ENCODE assay signal across 20 cellular contexts in the genomic region with DNA sequence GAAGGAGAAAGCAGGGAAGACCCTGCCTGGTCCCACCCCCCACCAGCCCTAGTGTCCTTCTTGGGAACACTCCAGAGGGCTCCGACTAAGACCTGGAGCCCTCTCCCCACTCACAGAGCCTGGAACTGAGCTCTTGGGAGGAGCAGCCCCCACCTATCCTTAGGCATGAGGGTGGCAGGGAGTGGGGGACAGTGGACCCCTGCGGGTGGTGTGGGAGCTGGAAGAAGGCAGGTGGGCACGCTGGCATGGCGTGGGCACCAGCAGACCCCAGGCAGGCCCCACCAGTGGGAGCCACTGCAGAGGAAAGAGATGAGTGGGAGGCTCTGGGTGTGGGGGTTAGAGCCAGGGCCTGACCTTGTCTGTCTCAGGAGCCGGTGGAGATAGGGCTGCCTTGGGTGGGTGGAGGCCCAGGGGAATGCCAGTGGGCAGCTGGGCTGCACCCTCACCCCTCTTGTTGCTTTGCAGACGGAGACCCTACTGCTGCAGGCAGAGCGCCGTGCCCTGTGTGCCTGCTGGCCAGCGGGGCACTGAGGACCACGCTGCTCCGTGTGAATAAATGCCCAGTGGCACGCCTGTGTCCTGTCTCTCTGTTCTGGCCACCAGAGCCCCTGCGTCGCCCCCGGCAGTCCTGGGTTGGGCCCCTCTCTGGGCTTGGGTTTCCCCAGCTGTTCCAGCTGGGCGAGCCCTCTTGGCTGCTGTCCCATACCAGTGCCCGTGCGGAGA. TPM values are rescaled to one million over a fixed set of nuclear protein-coding genes. Genes with fewer than 3 reads are reported as not detected.
A peak's percentile ranks its signal among the peaks of the same experiment; 100 is the strongest.
DNase-seq lines count a peak whose midpoint lies in the region; FAIRE-seq and TF ChIP-seq lines count a peak whose summit lies in the region.
"Had no signal": no experiment of that assay in that cellular context is flagged by ENCODE, and none has a peak within 500 bp of the region (broad histone marks: within the 10 kb centered on the region; RNA-seq: fewer than 3 reads in every experiment).

No MANE protein-coding gene starts in this region.

- TF ChIP-seq CTCF in HEK293 (tag by site-specific recombination; IDR thresholded peaks at IDR 0.05) (no peak), kidney (IDR thresholded peaks at IDR 0.05; ENCODE audit: borderline replicate concordance, extremely low read depth, insufficient read depth) (no peak), progenitor cell of endocrine pancreas (IDR thresholded peaks at IDR 0.05; ENCODE audit: unreplicated experiment) (no peak), prostate gland (IDR thresholded peaks at IDR 0.05) (no peak)

- H3K4me3 ChIP-seq in HEK293 (ENCODE audit: low read depth, low read length) (no peak overlapping the region), kidney (ENCODE audit: low read length in 2 of 2) (no peak overlapping the region), prostate gland (no peak overlapping the region)
- H3K4me3 ChIP-seq: lung, right lobe of liver had no signal

- peak overlapping the region; percentile 21 for H3K4me3 Mint-ChIP-seq in activated CD4-positive, alpha-beta memory T cell treated with anti-CD3 and anti-CD28 coated beads, Interleukin-2, amount 10 ng/mL, durations not matched to agents 7 days and 5 days
- H3K4me3 Mint-ChIP-seq in activated CD4-positive, alpha-beta memory T cell treated with anti-CD3 and anti-CD28 coated beads for 36 hours = no peak overlapping the region
- peak overlapping the region; percentile 70 for H3K4me3 Mint-ChIP-seq in progenitor cell of endocrine pancreas (ENCODE audit: low read depth)

- WGBS in prostate gland = 91% methylated on average over 18 of the region's 18 CpGs

- H3K9me3 ChIP-seq in HEK293 (ENCODE audit: control insufficient read depth, insufficient read depth, low read depth, low read length) = no peaks in the 10 kb centered on the region
- no peaks in the 10 kb centered on the region for H3K9me3 ChIP-seq in kidney (ENCODE audit: control insufficient read depth in 1 of 2, low read length in 2 of 2)
- H3K9me3 ChIP-seq in prostate gland = no peaks in the 10 kb centered on the region
- H3K9me3 ChIP-seq: neutrophil, right lobe of liver had no signal

- CTCF ChIA-PET in activated CD4-positive, alpha-beta memory T cell treated with anti-CD3 and anti-CD28 coated beads, Interleukin-2, amount 10 ng/mL, durations not matched to agents 7 days and 5 days (lab: Charles Lee) = no interaction called here
- CTCF ChIA-PET in activated CD4-positive, alpha-beta memory T cell treated with anti-CD3 and anti-CD28 coated beads for 36 hours (lab: Charles Lee) = no interaction called here
- CTCF ChIA-PET in HEK293 (lab: Yijun Ruan, JAX) = interaction anchor here (0.7 kb wide), 1 partner anchor 19 kb away, joined by 3 read pairs; no protein-coding TSS in a partner anchor

- no peak for TF ChIP-seq POLR2A in prostate gland (IDR thresholded peaks at IDR 0.05)

- H3K36me3 Mint-ChIP-seq in activated CD4-positive, alpha-beta memory T cell treated with anti-CD3 and anti-CD28 coated beads, Interleukin-2, amount 10 ng/mL, durations not matched to agents 7 days and 5 days (ENCODE audit: low read depth) = no peaks in the 10 kb centered on the region
- no peaks in the 10 kb centered on the region for H3K36me3 Mint-ChIP-seq in activated CD4-positive, alpha-beta memory T cell treated with anti-CD3 and anti-CD28 coated beads for 36 hours
- H3K36me3 Mint-ChIP-seq in progenitor cell of endocrine pancreas (ENCODE audit: insufficient read depth) = no peaks in the 10 kb centered on the region

- no peak for FAIRE-seq in kidney (lab: Jason Lieb, UNC)
- FAIRE-seq: A204.1, H1 had no signal

- H3K27ac Mint-ChIP-seq in activated CD4-positive, alpha-beta memory T cell treated with anti-CD3 and anti-CD28 coated beads, Interleukin-2, amount 10 ng/mL, durations not matched to agents 7 days and 5 days = no peak overlapping the region
- H3K27ac Mint-ChIP-seq in activated CD4-positive, alpha-beta memory T cell treated with anti-CD3 and anti-CD28 coated beads for 36 hours = no peak overlapping the region
- H3K27ac Mint-ChIP-seq in progenitor cell of endocrine pancreas = no peak overlapping the region

- peak; percentile 13 for DNase-seq in activated CD4-positive, alpha-beta memory T cell treated with anti-CD3 and anti-CD28 coated beads, Interleukin-2, amount 10 ng/mL, durations not matched to agents 7 days and 5 days
- no peak for DNase-seq in activated CD4-positive, alpha-beta memory T cell treated with anti-CD3 and anti-CD28 coated beads for 36 hours
- DNase-seq in kidney = peak; percentile 74
- no peak for DNase-seq in progenitor cell of endocrine pancreas (ENCODE audit: low spot score, unreplicated experiment)
- no peak for DNase-seq in NCI-H2171 (lab: John Stamatoyannopoulos, UW)
- DNase-seq in NK-92 treated with Interleukin-12 subunit alpha and Interleukin-12 subunit beta, amount 100 ng/mL, for 24 hours (lab: John Stamatoyannopoulos, UW) = no peak
- no peak for DNase-seq in prostate gland (ENCODE audit: low spot score)
- DNase-seq: activated effector memory CD4-positive, alpha-beta T cell treated with Interleukin-2 at 50 U/mL for 16 hours; DMS79 treated with DMSO at 0.1 percent for 48 hours; NCI-H1930; stimulated activated naive CD8-positive, alpha-beta T cell treated with anti-CD3 and anti-CD28 coated beads, Interleukin-15, Interleukin-2, amounts not matched to agents 100 U/mL and 50 U/mL, for 24 hours; WERI-Rb-1 had no signal

- peaks cover 23% of the 10 kb centered on the region for H3K27me3 ChIP-seq in prostate gland (replicated peaks; ENCODE audit: insufficient read depth)

- no peaks in the 10 kb centered on the region for H3K9me3 Mint-ChIP-seq in activated CD4-positive, alpha-beta memory T cell treated with anti-CD3 and anti-CD28 coated beads, Interleukin-2, amount 10 ng/mL, durations not matched to agents 7 days and 5 days
- no peaks in the 10 kb centered on the region for H3K9me3 Mint-ChIP-seq in activated CD4-positive, alpha-beta memory T cell treated with anti-CD3 and anti-CD28 coated beads for 36 hours
- no peaks in the 10 kb centered on the region for H3K9me3 Mint-ChIP-seq in progenitor cell of endocrine pancreas (ENCODE audit: low read depth)

- H3K9ac ChIP-seq in kidney (ENCODE audit: low read length in 2 of 2) = no peak overlapping the region

- intact Hi-C loops in activated CD4-positive, alpha-beta memory T cell treated with anti-CD3 and anti-CD28 coated beads for 36 hours (cut with micrococcal nuclease) = no loop called here
- intact Hi-C loops in kidney (cut with DNase I) (no loop called here), prostate gland (cut with DNase I) (no loop called here)

- peaks cover 0 to 6% of the 10 kb centered on the region in 2 experiments; a peak in 1 of 3 replicates for H3K36me3 ChIP-seq in HEK293 (ENCODE audit: control insufficient read depth in 2 of 2, insufficient read depth in 1 of 2, low read length in 2 of 2)
- no peaks in the 10 kb centered on the region for H3K36me3 ChIP-seq in kidney (ENCODE audit: control insufficient read depth in 1 of 2, insufficient read depth in 2 of 2, low read length in 2 of 2)
- no peaks in the 10 kb centered on the region for H3K36me3 ChIP-seq in prostate gland
- H3K36me3 ChIP-seq: neutrophil, right lobe of liver had no signal

- POLR2A ChIA-PET in activated CD4-positive, alpha-beta memory T cell treated with anti-CD3 and anti-CD28 coated beads, Interleukin-2, amount 10 ng/mL, durations not matched to agents 7 days and 5 days (lab: Charles Lee) = interaction anchor here (0.8 to 1.2 kb wide), 2 partner anchors 9 to 34 kb away, joined by 3 to 5 read pairs; a partner anchor contains a TSS
- POLR2A ChIA-PET in activated CD4-positive, alpha-beta memory T cell treated with anti-CD3 and anti-CD28 coated beads for 36 hours (lab: Charles Lee) = no interaction called here
- POLR2A ChIA-PET in HEK293 (lab: Yijun Ruan, JAX) = no interaction called here

- H3K4me1 ChIP-seq in HEK293 (ENCODE audit: control insufficient read depth, insufficient read depth, low read length) = no peaks in the 10 kb centered on the region
- peaks cover 0 to 4% of the 10 kb centered on the region in 2 donors for H3K4me1 ChIP-seq in kidney (ENCODE audit: control insufficient read depth in 1 of 2, insufficient read depth in 1 of 2, low read depth in 1 of 2, low read length in 2 of 2)
- peaks cover 6% of the 10 kb centered on the region for H3K4me1 ChIP-seq in prostate gland (replicated peaks)

- H3K4me1 Mint-ChIP-seq in activated CD4-positive, alpha-beta memory T cell treated with anti-CD3 and anti-CD28 coated beads, Interleukin-2, amount 10 ng/mL, durations not matched to agents 7 days and 5 days = peaks cover 5% of the 10 kb centered on the region
- H3K4me1 Mint-ChIP-seq in activated CD4-positive, alpha-beta memory T cell treated with anti-CD3 and anti-CD28 coated beads for 36 hours (ENCODE audit: low read depth) = peaks cover 4% of the 10 kb centered on the region
- no peaks in the 10 kb centered on the region for H3K4me1 Mint-ChIP-seq in progenitor cell of endocrine pancreas (ENCODE audit: low read depth)

- H3K27me3 Mint-ChIP-seq in activated CD4-positive, alpha-beta memory T cell treated with anti-CD3 and anti-CD28 coated beads, Interleukin-2, amount 10 ng/mL, durations not matched to agents 7 days and 5 days = peaks cover 17% of the 10 kb centered on the region
- H3K27me3 Mint-ChIP-seq in activated CD4-positive, alpha-beta memory T cell treated with anti-CD3 and anti-CD28 coated beads for 36 hours = peaks cover 20% of the 10 kb centered on the region
- H3K27me3 Mint-ChIP-seq in progenitor cell of endocrine pancreas = peaks cover 18% of the 10 kb centered on the region

- H3K27ac ChIP-seq in HEK293 (ENCODE audit: extremely low read depth, low read depth, low read length) (no peak overlapping the region), kidney (ENCODE audit: low read depth in 2 of 2, low read length in 2 of 2) (no peak overlapping the region), prostate gland (no peak overlapping the region)
- H3K27ac ChIP-seq: C4-2B, neutrophil, right lobe of liver, tibial nerve, WERI-Rb-1 had no signal

RNA-seq across cellular contexts. Expression of a gene that starts 15.6 kb away (rescaled TPM):
- under 1 TPM; 0.08 to 0.10 TPM for total RNA-seq in activated CD4-positive, alpha-beta memory T cell treated with anti-CD3 and anti-CD28 coated beads, Interleukin-2, amount 10 ng/mL, durations not matched to agents 7 days and 5 days
- under 1 TPM; 0.19 to 0.29 TPM for total RNA-seq in activated CD4-positive, alpha-beta memory T cell treated with anti-CD3 and anti-CD28 coated beads for 36 hours
- total RNA-seq in kidney (2.7 TPM), progenitor cell of endocrine pancreas (20.7 and 21.8 TPM in 2 replicates), prostate gland (10 to 100 TPM in 1 of 2 donors, under 1 TPM in 1; 0.41 to 36.4 TPM)
- polyA plus RNA-seq in kidney (ENCODE audit: insufficient read depth, low read depth, low replicate concordance) = 12.5 TPM

RNA-seq across cellular contexts. Expression of a gene that starts 34.8 kb away (rescaled TPM):
- 10 to 100 TPM; 34.2 to 36.0 TPM for total RNA-seq in activated CD4-positive, alpha-beta memory T cell treated with anti-CD3 and anti-CD28 coated beads, Interleukin-2, amount 10 ng/mL, durations not matched to agents 7 days and 5 days
- total RNA-seq in activated CD4-positive, alpha-beta memory T cell treated with anti-CD3 and anti-CD28 coated beads for 36 hours = 10 to 100 TPM; 39.5 to 41.5 TPM
- total RNA-seq in kidney (39.1 TPM), progenitor cell of endocrine pancreas (52.5 and 54.2 TPM in 2 replicates), prostate gland (10 to 100 TPM; 29.5 to 53.3 TPM)
- 17.8 TPM for polyA plus RNA-seq in kidney (ENCODE audit: insufficient read depth, low read depth, low replicate concordance)

Comparison
In these comparisons a context has a peak if more than half of its experiments do, and no peak if none do; other contexts are left out.
1. DNase-seq: peak in activated CD4-positive, alpha-beta memory T cell treated with anti-CD3 and anti-CD28 coated beads, Interleukin-2, amount 10 ng/mL, durations not matched to agents 7 days and 5 days (single experiment) and kidney (single experiment); none in activated CD4-positive, alpha-beta memory T cell treated with anti-CD3 and anti-CD28 coated beads for 36 hours (single experiment), progenitor cell of endocrine pancreas (single experiment), NCI-H2171 (single experiment), NK-92 treated with Interleukin-12 subunit alpha and Interleukin-12 subunit beta, amount 100 ng/mL, for 24 hours (single experiment) and prostate gland (single experiment).